ENCODE assay signal across 1 cellular context in genomic region chr2:120765031-120765910, GRCh38.
TF ChIP-seq lines count a peak whose summit lies in the region.

No MANE protein-coding gene starts in this region.

TF ChIP-seq in GM23338, 12 proteins besides CTCF, POLR2A, EP300 and RAD21 (continued from another document):
- TF ChIP-seq REST (IDR thresholded peaks at IDR 0.05; ENCODE audit: unreplicated experiment) = no peak
- TF ChIP-seq CREB1 (CRISPR knock-in tag; IDR thresholded peaks at IDR 0.05; ENCODE audit: low read depth) = no peak
- TF ChIP-seq ZNF114 (CRISPR knock-in tag; IDR thresholded peaks at IDR 0.05) = no peak
- TF ChIP-seq ETS1 (IDR thresholded peaks at IDR 0.05) = no peak
- TF ChIP-seq ZNF331 (CRISPR knock-in tag; IDR thresholded peaks at IDR 0.05; ENCODE audit: low read depth) = no peak
- TF ChIP-seq STAT1 (IDR thresholded peaks at IDR 0.05; ENCODE audit: unreplicated experiment) = no peak
- no peak for TF ChIP-seq EZH2 (IDR thresholded peaks at IDR 0.05; ENCODE audit: low read depth, unreplicated experiment)
- no peak for TF ChIP-seq EZH2phosphoT487 (IDR thresholded peaks at IDR 0.05; ENCODE audit: unreplicated experiment)
- TF ChIP-seq JUNB (IDR thresholded peaks at IDR 0.05; ENCODE audit: unreplicated experiment) = no peak
- no peak for TF ChIP-seq NANOG (IDR thresholded peaks at IDR 0.05; ENCODE audit: borderline replicate concordance)
- TF ChIP-seq POLR2AphosphoS5 (IDR thresholded peaks at IDR 0.05; ENCODE audit: low read depth) = no peak
